In genomic region chr9:137970098-137970497, GRCh38 we compare ENCODE assay signal across 20 cellular contexts.
DNase-seq lines count a peak whose midpoint lies in the region; ATAC-seq and TF ChIP-seq lines count a peak whose summit lies in the region.
"Had no signal": no experiment of that assay in that cellular context is flagged by ENCODE, and none has a peak within 500 bp of the region (broad histone marks: within the 10 kb centered on the region; RNA-seq: fewer than 3 reads in every experiment).

No MANE protein-coding gene starts in this region.

- no peak overlapping the region for H2AFZ ChIP-seq in osteoblast (ENCODE audit: low read length)

- DNase-seq in activated T-cell treated with anti-CD3 and anti-CD28 coated beads, Interleukin-2, amount 50 U/mL, for 48 hours, result peak; percentile 0 to 3
- no peak for DNase-seq in activated T-cell treated with anti-CD3 and anti-CD28 coated beads, Interleukin-2, amount 50 U/mL, for 24 hours
- DNase-seq in T-helper 17 cell (no peak), osteoblast (ENCODE audit: insufficient read length, low spot score, missing footprints) (peak; percentile 58), testis (peak; percentile 6), NCI-H2227 (lab: John Stamatoyannopoulos, UW; ENCODE audit: unreplicated experiment) (no peak)
- DNase-seq: AML-193, C1 segment of cervical spinal cord, DND-41, Karpas-422, MV-4-11, NCI-H1105 treated with DMSO at 0.1 percent for 48 hours, NCI-H2029 treated with DMSO at 0.1 percent for 48 hours, NCI-H345, NCI-H774 had no signal

- H3K4me3 Mint-ChIP-seq in activated T-cell treated with anti-CD3 and anti-CD28 coated beads, Interleukin-2, amount 50 U/mL, for 24 hours, result no peak overlapping the region
- H3K4me3 Mint-ChIP-seq in T-helper 17 cell, result no peak overlapping the region
- H3K4me3 Mint-ChIP-seq: CD8-positive, alpha-beta T cell had no signal

- TF ChIP-seq POLR2A in testis (IDR thresholded peaks at IDR 0.05), result no peak

- H3K4me1 Mint-ChIP-seq in activated T-cell treated with anti-CD3 and anti-CD28 coated beads, Interleukin-2, amount 50 U/mL, for 24 hours (ENCODE audit: low read depth), result no peaks in the 10 kb centered on the region
- peaks cover 2% of the 10 kb centered on the region for H3K4me1 Mint-ChIP-seq in T-helper 17 cell

- peaks cover 39% of the 10 kb centered on the region for H3K27me3 Mint-ChIP-seq in activated T-cell treated with anti-CD3 and anti-CD28 coated beads, Interleukin-2, amount 50 U/mL, for 24 hours
- peaks cover 60% of the 10 kb centered on the region for H3K27me3 Mint-ChIP-seq in T-helper 17 cell

- H3K79me2 ChIP-seq in osteoblast (ENCODE audit: insufficient read depth, low read length), result no peaks in the 10 kb centered on the region

- H3K9me3 ChIP-seq in T-helper 17 cell (ENCODE audit: control insufficient read depth, low read length, poor library complexity, severe bottlenecking) (no peaks in the 10 kb centered on the region), osteoblast (ENCODE audit: low read depth, low read length) (no peaks in the 10 kb centered on the region), testis (no peaks in the 10 kb centered on the region)

- no peak overlapping the region for H3K27ac Mint-ChIP-seq in activated T-cell treated with anti-CD3 and anti-CD28 coated beads, Interleukin-2, amount 50 U/mL, for 24 hours
- peak overlapping the region; percentile 21 for H3K27ac Mint-ChIP-seq in T-helper 17 cell
- H3K27ac Mint-ChIP-seq: CD8-positive, alpha-beta T cell had no signal

- H3K4me1 ChIP-seq in osteoblast (ENCODE audit: insufficient read depth, low read length) (no peaks in the 10 kb centered on the region), testis (no peaks in the 10 kb centered on the region)

- ATAC-seq in T-helper 17 cell (no peak), HG02840 (IDR thresholded peaks at IDR 0.05; ENCODE audit: low FRiP score, unreplicated experiment) (no peak), GM21360 (IDR thresholded peaks at IDR 0.05; ENCODE audit: unreplicated experiment) (no peak)
- ATAC-seq: CD8-positive, alpha-beta T cell; GM12878; Right ventricle myocardium inferior had no signal

- H3K4me2 ChIP-seq in osteoblast (ENCODE audit: insufficient read depth, low read length), result no peak overlapping the region

- H3K4me3 ChIP-seq in osteoblast (ENCODE audit: insufficient read depth, low read length) (no peak overlapping the region), testis (no peak overlapping the region)
- H3K4me3 ChIP-seq: GM12878 had no signal

- intact Hi-C loops in testis (cut with DNase I; ENCODE audit: low total_unique reads), result no loop called here

- H3K27ac ChIP-seq in osteoblast (ENCODE audit: low read depth, low read length), result no peak overlapping the region
- H3K27ac ChIP-seq in testis, result no peak overlapping the region

- H3K36me3 ChIP-seq in osteoblast (ENCODE audit: insufficient read depth, low read length) (no peaks in the 10 kb centered on the region), testis (ENCODE audit: low read depth, missing control alignments) (no peaks in the 10 kb centered on the region)

- TF ChIP-seq CTCF in osteoblast (IDR thresholded peaks at IDR 0.05; ENCODE audit: extremely low read depth, low read depth, low read length) (no peak), testis (IDR thresholded peaks at IDR 0.05) (no peak)

- no peaks in the 10 kb centered on the region for H3K9me3 Mint-ChIP-seq in activated T-cell treated with anti-CD3 and anti-CD28 coated beads, Interleukin-2, amount 50 U/mL, for 24 hours
- H3K9me3 Mint-ChIP-seq: CD8-positive, alpha-beta T cell had no signal

- no peaks in the 10 kb centered on the region for H4K20me1 ChIP-seq in osteoblast (ENCODE audit: insufficient read depth, low read length)

- no peaks in the 10 kb centered on the region for H3K27me3 ChIP-seq in osteoblast (ENCODE audit: insufficient read depth, low read length)
- no peaks in the 10 kb centered on the region for H3K27me3 ChIP-seq in testis

- H3K36me3 Mint-ChIP-seq in activated T-cell treated with anti-CD3 and anti-CD28 coated beads, Interleukin-2, amount 50 U/mL, for 24 hours (ENCODE audit: low read depth), result no peaks in the 10 kb centered on the region
- H3K36me3 Mint-ChIP-seq in T-helper 17 cell (ENCODE audit: low read depth), result peaks cover 11% of the 10 kb centered on the region
- H3K36me3 Mint-ChIP-seq: CD8-positive, alpha-beta T cell had no signal

Comparison
In these comparisons a context has a peak if more than half of its experiments do, and no peak if none do; other contexts are left out.
1. DNase-seq: peak in activated T-cell treated with anti-CD3 and anti-CD28 coated beads, Interleukin-2, amount 50 U/mL, for 48 hours (2 of 2), osteoblast (single experiment) and testis (single experiment); none in activated T-cell treated with anti-CD3 and anti-CD28 coated beads, Interleukin-2, amount 50 U/mL, for 24 hours (single experiment), T-helper 17 cell (0 of 3) and NCI-H2227 (single experiment).